8 cellular contexts compared by ENCODE assay signal in the genomic region with DNA sequence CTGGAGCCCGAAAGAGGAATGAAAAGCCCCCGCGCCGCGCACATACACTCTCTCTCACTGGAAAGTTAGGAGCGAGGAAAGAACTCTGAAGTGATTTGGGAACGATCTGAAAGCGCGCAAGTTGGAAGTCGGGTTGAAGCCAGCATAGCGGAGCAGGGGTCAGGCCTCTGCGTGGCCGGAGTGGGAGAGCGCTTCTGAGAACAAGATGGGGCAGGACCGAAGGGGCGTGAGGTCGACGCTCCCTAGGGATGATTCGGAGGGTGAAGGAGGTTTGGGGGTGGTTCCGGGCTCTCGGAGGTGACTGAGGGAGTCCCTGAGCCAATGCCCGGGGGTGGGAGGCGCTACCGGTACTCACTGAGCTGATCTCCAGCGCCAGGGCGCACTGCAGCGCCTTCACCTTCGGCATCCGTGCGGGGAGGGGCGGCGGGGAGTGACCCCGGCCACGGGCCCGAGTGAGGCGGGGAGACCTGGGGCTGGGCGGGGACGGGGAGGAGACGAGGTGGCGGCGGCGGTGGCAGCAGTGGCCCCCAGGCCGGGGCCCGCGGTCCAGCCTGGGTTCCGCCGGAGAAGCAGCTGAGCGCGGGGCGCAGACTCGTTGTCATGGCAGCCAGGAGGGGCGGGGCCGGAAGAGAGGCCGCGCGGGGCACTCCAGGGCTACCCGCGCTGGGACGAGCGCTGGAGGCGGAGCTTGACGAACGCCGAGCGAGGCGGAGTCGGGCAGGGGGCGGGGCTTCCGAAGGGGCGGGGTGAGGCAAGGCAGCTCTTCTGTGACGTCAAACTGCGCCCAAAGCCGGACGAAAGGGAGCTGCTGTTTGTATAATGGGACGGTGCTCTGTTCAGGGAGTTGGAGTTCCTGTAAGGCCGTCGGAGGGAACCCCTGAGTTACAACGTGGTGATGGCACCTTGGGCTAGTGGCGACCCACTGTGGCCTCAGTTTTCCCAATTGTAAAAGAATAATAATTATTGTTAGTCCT. TPM values are rescaled to one million over a fixed set of nuclear protein-coding genes. Genes with fewer than 3 reads are reported as not detected.
A peak's percentile ranks its signal among the peaks of the same experiment; 100 is the strongest.
DNase-seq lines count a peak whose midpoint lies in the region; ATAC-seq lines count a peak whose summit lies in the region.

A gene (minus strand): TSS at position 602 of the 974 bp plus-strand sequence. CDS start 196 bp downstream, at position 406.

- H3K9me3 ChIP-seq in mucosa of rectum (ENCODE audit: control insufficient read depth in 2 of 2, low read length in 2 of 2) = no peaks in the 10 kb centered on the region

- H3K4me1 ChIP-seq in mucosa of rectum (ENCODE audit: control insufficient read depth in 2 of 2, insufficient read depth in 2 of 2, low read length in 2 of 2) = peaks cover 9 to 11% of the 10 kb centered on the region in 2 donors

- DNase-seq in CMK (ENCODE audit: low read depth) = peak; percentile 72
- peak; percentile 92 for DNase-seq in HT-29 (ENCODE audit: low spot score)
- peak; percentile 89 for DNase-seq in NOMO-1 treated with DMSO at 0.1 percent for 48 hours (lab: John Stamatoyannopoulos, UW; ENCODE audit: unreplicated experiment)
- peak; percentile 97 to 98 for DNase-seq in activated T-cell treated with anti-CD3 and anti-CD28 coated beads, Interleukin-2, amount 50 U/mL, for 48 hours
- DNase-seq in stimulated activated CD8-positive, alpha-beta memory T cell treated with anti-CD3 and anti-CD28 coated beads, Interleukin-2, amount 100 ng/mL, for 48 hours (ENCODE audit: low read depth in 2 of 2) = peak; percentile 96 to 98

- peak within 1 kb of the TSS; percentile 69 to 77 for H3K9ac ChIP-seq in mucosa of rectum (ENCODE audit: low read depth in 1 of 2, low read length in 2 of 2)

- H3K27me3 ChIP-seq in mucosa of rectum (ENCODE audit: control insufficient read depth in 2 of 2, insufficient read depth in 2 of 2, low read length in 2 of 2) = no peaks in the 10 kb centered on the region

- ATAC-seq in GM21381 (IDR thresholded peaks at IDR 0.05; ENCODE audit: unreplicated experiment) (peak; percentile 100), esophagus mucosa (peak; percentile 99)

- peak within 1 kb of the TSS; percentile 84 to 91 for H3K4me3 ChIP-seq in mucosa of rectum (ENCODE audit: low read length in 2 of 2)

- H3K27ac ChIP-seq in mucosa of rectum (ENCODE audit: low read depth in 2 of 2, low read length in 2 of 2) = peak within 1 kb of the TSS; percentile 73 to 84

- H3K36me3 ChIP-seq in mucosa of rectum (ENCODE audit: control insufficient read depth in 2 of 2, insufficient read depth in 2 of 2, low read length in 2 of 2) = no peaks in the 10 kb centered on the region

RNA-seq across cellular contexts. Expression of the gene that starts here (rescaled TPM):
- total RNA-seq in HT-29 (2014; rRNA removed; shearing (Covaris generic)) = 0.29 and 2.1 TPM in 2 replicates
- 5.5 TPM for total RNA-seq in esophagus mucosa

Comparison
In these comparisons a context has a peak if more than half of its experiments do, and no peak if none do; other contexts are left out.
1. Peak in every context shown above with its lines: DNase-seq, ATAC-seq, H3K4me3 ChIP-seq and H3K27ac ChIP-seq.